ENCODE assay signal across 23 cellular contexts in the genomic region with DNA sequence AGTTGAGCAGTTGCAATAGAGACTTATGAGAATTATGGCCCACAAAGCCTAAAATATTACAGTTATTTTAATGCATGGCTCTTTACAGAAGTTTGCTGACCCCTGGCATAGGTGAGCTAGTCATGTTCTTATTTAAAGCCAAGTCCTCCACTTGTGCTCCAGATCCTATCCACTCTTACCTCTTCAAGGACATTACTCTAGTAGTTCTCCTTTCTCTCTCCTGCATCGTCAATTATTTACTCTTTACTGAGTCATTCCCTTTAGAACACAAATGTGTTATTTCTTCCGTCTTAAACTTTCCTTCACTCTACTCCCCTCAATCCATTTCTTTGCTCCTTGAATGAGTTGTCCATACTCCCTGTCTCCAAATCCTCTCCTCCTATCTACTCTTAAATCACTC.
"Had no signal": no experiment of that assay in that cellular context is flagged by ENCODE, and none has a peak within 500 bp of the region (broad histone marks: within the 10 kb centered on the region; RNA-seq: fewer than 3 reads in every experiment).

No MANE protein-coding gene starts in this region.

- ATAC-seq: Right ventricle myocardium inferior, SK-N-SH treated with all-trans-retinoic acid at 6 μM for 48 hours had no signal

- H3K27me3 ChIP-seq: MG63, Peyer's patch, SJCRH30 had no signal

- H3K9me3 ChIP-seq: MG63, Peyer's patch had no signal

- DNase-seq: Karpas-422; KBM-7; MG63; NCI-H1092; NCI-H1105 treated with DMSO at 0.1 percent for 48 hours; NCI-H1417 treated with DMSO at 0.1 percent for 48 hours; NCI-H187; NCI-H2029; NCI-H2081 treated with DMSO at 0.1 percent for 48 hours; NCI-H2171; NCI-H226; NCI-H446; NCI-H510A; NCI-H524 treated with DMSO at 0.1 percent for 48 hours; NCI-H69; NCI-H774; NK-92 treated with Interleukin-12 subunit alpha and Interleukin-12 subunit beta, amount 100 ng/mL, for 24 hours; PC-9; Peyer's patch; SHP77 treated with DMSO at 0.1 percent for 48 hours; SJCRH30 had no signal

- H3K36me3 ChIP-seq: MG63, Peyer's patch, SJCRH30 had no signal

- H3K27ac ChIP-seq: PC-9, Peyer's patch, SJCRH30 had no signal

- H3K4me3 ChIP-seq: MG63, PC-9, Peyer's patch, SJCRH30 had no signal
